ENCODE assay signal across 8 cellular contexts in the genomic region with DNA sequence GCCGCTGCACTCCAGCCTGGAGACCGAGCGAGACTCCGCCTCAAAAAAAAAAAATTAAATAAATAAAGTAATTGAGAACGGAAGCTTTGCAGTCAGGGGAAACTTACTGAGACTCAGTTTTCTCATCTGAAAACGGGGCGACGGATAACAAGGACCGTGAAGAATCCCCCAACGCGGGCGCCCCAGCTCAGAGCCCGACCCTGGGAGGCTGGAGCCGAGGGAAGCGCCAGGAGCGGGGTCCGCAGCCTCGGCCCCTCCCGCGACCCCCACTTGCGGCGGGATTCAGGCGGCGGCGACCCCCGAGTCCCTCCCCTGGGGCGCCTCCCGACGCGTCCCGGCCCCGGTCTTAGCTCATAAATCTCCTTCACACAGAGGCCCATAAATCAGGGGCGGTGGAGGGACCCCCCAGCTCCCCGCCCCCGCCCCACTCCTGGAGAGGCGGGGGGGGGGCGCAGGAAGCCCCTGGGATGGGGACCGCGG. TPM values are rescaled to one million over a fixed set of nuclear protein-coding genes. Genes with fewer than 3 reads are reported as not detected.
DNase-seq lines count a peak whose midpoint lies in the region; ATAC-seq and TF ChIP-seq lines count a peak whose summit lies in the region.

No MANE protein-coding gene starts in this region.

- no peak for ATAC-seq in central memory CD8-positive, alpha-beta T cell (replicated peaks; ENCODE audit: extremely low read depth, poor library complexity, severe bottlenecking)
- ATAC-seq in GM21737 (IDR thresholded peaks at IDR 0.05; ENCODE audit: unreplicated experiment) (no peak), GM21515 (IDR thresholded peaks at IDR 0.05; ENCODE audit: unreplicated experiment) (no peak)

- H3K4me1 Mint-ChIP-seq in central memory CD8-positive, alpha-beta T cell: peaks cover 25% of the 10 kb centered on the region
- peaks cover 6% of the 10 kb centered on the region for H3K4me1 Mint-ChIP-seq in mesothelial cell of epicardium

- DNase-seq in AG04449 (ENCODE audit: low read depth, low spot score) (no peak), LNCaP clone FGC (ENCODE audit: low read depth) (no peak), mesothelial cell of epicardium (ENCODE audit: low spot score in 2 of 2, unreplicated experiment in 2 of 2) (no peak), retina (no peak), RPMI8226 (no peak)
- DNase-seq in central memory CD8-positive, alpha-beta T cell (ENCODE audit: low spot score in 2 of 2): no peak

- no peaks in the 10 kb centered on the region for H3K27me3 Mint-ChIP-seq in central memory CD8-positive, alpha-beta T cell
- peaks cover 32% of the 10 kb centered on the region for H3K27me3 Mint-ChIP-seq in mesothelial cell of epicardium (ENCODE audit: low read depth)

- TF ChIP-seq CTCF in AG04449 (IDR thresholded peaks at IDR 0.05; ENCODE audit: insufficient read depth, low read length, missing control alignments): no peak
- no peak for TF ChIP-seq CTCF in LNCaP clone FGC (IDR thresholded peaks at IDR 0.05; ENCODE audit: control insufficient read depth, extremely low read depth, insufficient read depth)
- TF ChIP-seq CTCF in mesothelial cell of epicardium (IDR thresholded peaks at IDR 0.05; ENCODE audit: unreplicated experiment): no peak

- H3K4me3 ChIP-seq in AG04449 (ENCODE audit: low read depth, low read length) (peak overlapping the region; percentile 66), LNCaP clone FGC (ENCODE audit: low read depth, low read length) (peak overlapping the region; percentile 40)

- peaks cover 8% of the 10 kb centered on the region for H3K36me3 Mint-ChIP-seq in central memory CD8-positive, alpha-beta T cell (ENCODE audit: insufficient read depth)
- no peaks in the 10 kb centered on the region for H3K36me3 Mint-ChIP-seq in mesothelial cell of epicardium

- peak overlapping the region; percentile 73 for H3K4me3 Mint-ChIP-seq in central memory CD8-positive, alpha-beta T cell
- peak overlapping the region; percentile 73 for H3K4me3 Mint-ChIP-seq in mesothelial cell of epicardium

- POLR2A ChIA-PET in AG04449 (lab: Yijun Ruan, JAX): interaction anchor here (0.6 kb wide), 1 partner anchor 165 kb away, joined by 3 read pairs; no protein-coding TSS in a partner anchor

- no peaks in the 10 kb centered on the region for H3K9me3 Mint-ChIP-seq in central memory CD8-positive, alpha-beta T cell
- no peaks in the 10 kb centered on the region for H3K9me3 Mint-ChIP-seq in mesothelial cell of epicardium

- H3K27ac Mint-ChIP-seq in central memory CD8-positive, alpha-beta T cell (ENCODE audit: low read depth): no peak overlapping the region
- H3K27ac Mint-ChIP-seq in mesothelial cell of epicardium: no peak overlapping the region

- CTCF ChIA-PET in AG04449 (lab: Yijun Ruan, JAX): interaction anchor here (0.6 to 3.2 kb wide), 25 partner anchors 8 to 389 kb away, joined by 3 to 55 read pairs (median 4); a partner anchor contains a TSS

RNA-seq across cellular contexts. Expression of a gene that starts 10.3 kb away (rescaled TPM):
- total RNA-seq in mesothelial cell of epicardium: not detected in 3 replicates

RNA-seq across cellular contexts. Expression of a gene that starts 19.5 kb away (rescaled TPM):
- total RNA-seq in mesothelial cell of epicardium: not detected in 3 replicates
